ENCODE assay signal across 8 cellular contexts in the genomic region with DNA sequence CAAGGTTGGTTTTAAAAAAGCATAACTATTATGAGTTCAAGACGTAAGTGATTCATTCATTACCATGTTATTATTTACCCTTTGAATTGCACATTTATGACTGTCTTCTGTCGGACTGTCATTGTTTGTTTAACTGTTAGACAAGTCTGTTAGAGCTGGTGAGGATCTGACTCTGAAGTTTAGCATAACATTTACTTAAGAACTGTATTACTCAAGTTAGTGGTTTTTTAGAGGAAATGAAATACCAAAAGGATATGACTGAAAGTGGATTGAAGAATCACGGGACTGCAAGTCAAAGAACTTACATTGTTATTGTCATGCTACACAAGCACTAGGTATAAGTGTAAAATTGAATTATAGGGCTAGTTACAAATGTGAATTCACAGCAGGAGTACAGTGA. TPM values are rescaled to one million over a fixed set of nuclear protein-coding genes. Genes with fewer than 3 reads are reported as not detected.
A peak's percentile ranks its signal among the peaks of the same experiment; 100 is the strongest.
DNase-seq lines count a peak whose midpoint lies in the region; ATAC-seq, FAIRE-seq and TF ChIP-seq lines count a peak whose summit lies in the region.

No MANE protein-coding gene starts in this region.

- H3K36me3 ChIP-seq in endothelial cell of umbilical vein (ENCODE audit: control insufficient read depth in 2 of 2, extremely low read depth in 1 of 2, insufficient read depth in 2 of 2, low read length in 2 of 2) = peaks cover 0 to 3% of the 10 kb centered on the region in 2 experiments
- no peaks in the 10 kb centered on the region for H3K36me3 ChIP-seq in stomach
- no peaks in the 10 kb centered on the region for H3K36me3 ChIP-seq in SJCRH30

- POLR2A ChIA-PET in endothelial cell of umbilical vein (lab: Charles Lee) = no interaction called here

- CTCF ChIA-PET in endothelial cell of umbilical vein (lab: Charles Lee) = no interaction called here

- H3K9ac ChIP-seq in endothelial cell of umbilical vein (replicated peaks; ENCODE audit: extremely low read depth, insufficient read depth, low read length) = no peak overlapping the region

- H3K79me2 ChIP-seq in endothelial cell of umbilical vein (ENCODE audit: control insufficient read depth, insufficient read depth, low read length) = peaks cover 62% of the 10 kb centered on the region

- dilution Hi-C loops in endothelial cell of umbilical vein (cut with MboI; ENCODE audit: extremely low pct_ligation_motif_present, low sequenced_read_pairs) = no loop called here

- H3K4me1 ChIP-seq in endothelial cell of umbilical vein (ENCODE audit: control insufficient read depth, extremely low read depth, insufficient read depth, low read length) (peaks cover 24% of the 10 kb centered on the region), stomach (peaks cover 14 to 74% (median 36%) of the 10 kb centered on the region in 4 donors), SJCRH30 (no peaks in the 10 kb centered on the region)

- BruUV-seq in endothelial cell of umbilical vein (replicated peaks; lab: Mats Ljungman, UMichigan) = no TSS peak

- H3K27ac ChIP-seq in endothelial cell of umbilical vein (ENCODE audit: insufficient read depth, low read depth, low read length) (peak overlapping the region; percentile 81), stomach (peak overlapping the region in 3 of 5 donors; percentile 94 to 97 (median 96)), SJCRH30 (no peak overlapping the region)

- H3K4me2 ChIP-seq in endothelial cell of umbilical vein (ENCODE audit: insufficient read depth, low read length) = peak overlapping the region; percentile 97

- FAIRE-seq in endothelial cell of umbilical vein (lab: Jason Lieb, UNC) = peak; percentile 72

- no peak for TF ChIP-seq EP300 in stomach (IDR thresholded peaks at IDR 0.05)

- DNase-seq in NCI-H460 (ENCODE audit: extremely low read depth, low read depth) = peak; percentile 33
- peak; percentile 88 for DNase-seq in endothelial cell of umbilical vein (ENCODE audit: low read depth, low spot score)
- DNase-seq in stomach = no peak
- DNase-seq in NCI-H187 (lab: John Stamatoyannopoulos, UW) = no peak
- no peak for DNase-seq in anterior cingulate cortex (lab: John Stamatoyannopoulos, UW)
- no peak for DNase-seq in SJCRH30

- intact Hi-C loops in endothelial cell of umbilical vein (cut with micrococcal nuclease) (no loop called here), stomach (cut with DNase I; ENCODE audit: low total_unique reads) (no loop called here)

- no peaks in the 10 kb centered on the region for H3K27me3 ChIP-seq in endothelial cell of umbilical vein (ENCODE audit: control insufficient read depth in 2 of 2, insufficient read depth in 2 of 2, low read length in 2 of 2)
- H3K27me3 ChIP-seq in stomach = no peaks in the 10 kb centered on the region
- H3K27me3 ChIP-seq in SJCRH30 = no peaks in the 10 kb centered on the region

- ATAC-seq in GM18499 (IDR thresholded peaks at IDR 0.05; ENCODE audit: insufficient read depth, unreplicated experiment) = peak; percentile 61
- peak; percentile 34 for ATAC-seq in HG02642 (IDR thresholded peaks at IDR 0.05; ENCODE audit: poor library complexity, unreplicated experiment)

- no peak overlapping the region for H3K4me3 ChIP-seq in endothelial cell of umbilical vein (replicated peaks in 1 of 3; ENCODE audit: insufficient read depth in 1 of 3, low read depth in 1 of 3, low read length in 3 of 3)
- peak overlapping the region in 2 of 4 donors; percentile 84 to 93 for H3K4me3 ChIP-seq in stomach
- H3K4me3 ChIP-seq in SJCRH30 = no peak overlapping the region

- no peak overlapping the region for H2AFZ ChIP-seq in endothelial cell of umbilical vein (ENCODE audit: low read depth, low read length)

- TF ChIP-seq CTCF in endothelial cell of umbilical vein (IDR thresholded peaks at IDR 0.05; ENCODE audit: extremely low read depth in 1 of 2, insufficient read depth in 1 of 2, low read depth in 1 of 2, low read length in 2 of 2) = no peak
- no peak for TF ChIP-seq CTCF in stomach (IDR thresholded peaks at IDR 0.05)

- no peaks in the 10 kb centered on the region for H3K9me1 ChIP-seq in endothelial cell of umbilical vein (replicated peaks; ENCODE audit: control insufficient read depth, extremely low read depth, insufficient read depth, low read length)

- no peak for TF ChIP-seq POLR2A in endothelial cell of umbilical vein (IDR thresholded peaks at IDR 0.05; ENCODE audit: low read depth, low read length)
- TF ChIP-seq POLR2A in stomach (IDR thresholded peaks at IDR 0.05) = no peak

- H3K9me3 ChIP-seq in endothelial cell of umbilical vein (replicated peaks; ENCODE audit: control insufficient read depth, insufficient read depth, low read length) (no peaks in the 10 kb centered on the region), stomach (no peaks in the 10 kb centered on the region), SJCRH30 (replicated peaks) (no peaks in the 10 kb centered on the region)

- 45 to 59% (median 56%) methylated on average over 3 of the region's 3 CpGs for WGBS in stomach, 5 donors

- peaks cover 3% of the 10 kb centered on the region for H4K20me1 ChIP-seq in endothelial cell of umbilical vein (replicated peaks; ENCODE audit: control insufficient read depth, extremely low read depth, insufficient read depth, low read length)

TF ChIP-seq in endothelial cell of umbilical vein, 7 proteins besides CTCF, POLR2A, EP300 and RAD21:
- peak; percentile 53 for TF ChIP-seq POLR2AphosphoS5 (IDR thresholded peaks at IDR 0.05; ENCODE audit: insufficient read depth, low read depth, low read length)
- TF ChIP-seq MYC (IDR thresholded peaks at IDR 0.05; ENCODE audit: low read depth, low read length) = no peak
- peak; percentile 57 for TF ChIP-seq FOS (IDR thresholded peaks at IDR 0.05; ENCODE audit: borderline replicate concordance, insufficient read depth, low read length)
- TF ChIP-seq, protein P1, sequence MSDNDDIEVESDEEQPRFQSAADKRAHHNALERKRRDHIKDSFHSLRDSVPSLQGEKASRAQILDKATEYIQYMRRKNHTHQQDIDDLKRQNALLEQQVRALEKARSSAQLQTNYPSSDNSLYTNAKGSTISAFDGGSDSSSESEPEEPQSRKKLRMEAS (IDR thresholded peaks at IDR 0.05; ENCODE audit: insufficient read depth, insufficient read length) = no peak
TF ChIP-seq in endothelial cell of umbilical vein: peak in this region for 2.

RNA-seq across cellular contexts. Expression of a gene that starts 2.2 kb away (rescaled TPM):
- total RNA-seq in NCI-H460 (2014; rRNA removed; shearing (Covaris generic)) = 10.9 and 18.1 TPM in 2 replicates
- 8.8 and 9.6 TPM in 2 replicates for polyA plus RNA-seq in NCI-H460 (2014; cell fraction: nucleus; rRNA removed)
- total RNA-seq in endothelial cell of umbilical vein (17.7 and 19.9 TPM in 2 replicates), stomach (10 to 100 TPM in 2 of 5 donors, 1 to 10 TPM in 3; 2.0 to 30.1 (median 8.9) TPM)
- polyA plus RNA-seq in endothelial cell of umbilical vein (7.3 and 9.7 TPM in 2 replicates), stomach (10 to 100 TPM in 1 of 3 donors, 1 to 10 TPM in 2; 4.1 to 10.7 (median 6.7) TPM)
- polyA plus RNA-seq in endothelial cell of umbilical vein (2011; cell fraction: cytosol; rRNA removed) = 12.0 and 12.2 TPM in 2 replicates
- 20.1 and 26.7 TPM in 2 replicates for polyA plus RNA-seq in endothelial cell of umbilical vein (2011; cell fraction: nucleus; rRNA removed)
- 28.8 and 33.4 TPM in 2 replicates for polyA plus RNA-seq in endothelial cell of umbilical vein (2012)
- polyA minus RNA-seq in endothelial cell of umbilical vein = 12.2 and 12.7 TPM in 2 replicates
- 3.9 TPM for polyA minus RNA-seq in endothelial cell of umbilical vein (2011; cell fraction: cytosol; rRNA and poly(A)+ RNA removed)
- polyA minus RNA-seq in endothelial cell of umbilical vein (2011; cell fraction: nucleus; rRNA and poly(A)+ RNA removed) = 7.3 and 9.9 TPM in 2 replicates
- total RNA-seq in SJCRH30 (2014; rRNA removed; shearing (Covaris generic)) = 5.9 and 7.9 TPM in 2 replicates

Comparison
In these comparisons a context has a peak if more than half of its experiments do, and no peak if none do; other contexts are left out.
1. DNase-seq: peak in NCI-H460 (single experiment) and endothelial cell of umbilical vein (single experiment); none in stomach (single experiment), NCI-H187 (0 of 2), anterior cingulate cortex (0 of 58) and SJCRH30 (0 of 2).